19 cellular contexts compared by ENCODE assay signal in genomic region chr2:165535443-165535842, GRCh38.
"Had no signal": no experiment of that assay in that cellular context is flagged by ENCODE, and none has a peak within 500 bp of the region (broad histone marks: within the 10 kb centered on the region; RNA-seq: fewer than 3 reads in every experiment).

No MANE protein-coding gene starts in this region.

- H3K27me3 ChIP-seq: dorsolateral prefrontal cortex, foreskin keratinocyte, neutrophil had no signal

- H3K36me3 ChIP-seq: neutrophil had no signal

- ATAC-seq: esophagus mucosa; foreskin keratinocyte; left cardiac atrium; left ventricle myocardium superior; naive thymus-derived CD4-positive, alpha-beta T cell; psoas muscle; sciatic nerve had no signal

- H3K4me1 ChIP-seq: foreskin keratinocyte, psoas muscle had no signal

- DNase-seq: cortex of kidney; dorsolateral prefrontal cortex; effector CD8-positive, alpha-beta T cell; foreskin keratinocyte; immature natural killer cell; kidney; left cardiac atrium; left ventricle myocardium superior; mesendoderm; naive thymus-derived CD4-positive, alpha-beta T cell; psoas muscle; retina; stimulated activated CD4-positive, alpha-beta T cell treated with anti-CD3 and anti-CD28 coated beads, Interleukin-12 subunit alpha, Interleukin-12 subunit beta, amount 100 ng/mL, for 4 hours; stimulated activated naive CD4-positive, alpha-beta T cell treated with Interleukin-2 at 50 U/mL for 16 hours; trophoblast cell had no signal

- H3K4me3 ChIP-seq: dorsolateral prefrontal cortex, psoas muscle, skin epidermis had no signal

- H3K27ac ChIP-seq: dorsolateral prefrontal cortex, foreskin keratinocyte, neutrophil, psoas muscle, skin epidermis had no signal

- H3K9me3 ChIP-seq: neutrophil, psoas muscle had no signal
